In genomic region chr9:36049408-36049807, GRCh38 we compare ENCODE assay signal across 16 cellular contexts. TPM values are rescaled to one million over a fixed set of nuclear protein-coding genes. Genes with fewer than 3 reads are reported as not detected.
DNase-seq lines count a peak whose midpoint lies in the region; ATAC-seq and TF ChIP-seq lines count a peak whose summit lies in the region.
"Had no signal": no experiment of that assay in that cellular context is flagged by ENCODE, and none has a peak within 500 bp of the region (broad histone marks: within the 10 kb centered on the region; RNA-seq: fewer than 3 reads in every experiment).

No MANE protein-coding gene starts in this region.

- no peak for DNase-seq in WTC11 (ENCODE audit: low spot score)
- peak; percentile 13 for DNase-seq in iPS DF 6.9 (ENCODE audit: low read depth, low spot score)
- peak; percentile 40 for DNase-seq in mesendoderm
- no peak for DNase-seq in RWPE1 (ENCODE audit: low spot score)
- no peak for DNase-seq in Caco-2
- DNase-seq in endothelial cell (ENCODE audit: low spot score) = no peak
- DNase-seq: ACHN; BE2C; C1 segment of cervical spinal cord; CD4-positive, CD25-positive, alpha-beta regulatory T cell; CD8-positive, alpha-beta memory T cell; COR-L47; GOT3 had no signal

- peak; percentile 85 for ATAC-seq in WTC11
- ATAC-seq: HepG2 had no signal

- no peak overlapping the region for H2AK5ac ChIP-seq in mesendoderm (ENCODE audit: low read length)

- peaks cover 21% of the 10 kb centered on the region for H3K4me1 Mint-ChIP-seq in WTC11
- peaks cover 7% of the 10 kb centered on the region for H3K4me1 Mint-ChIP-seq in Caco-2 (ENCODE audit: low read depth, unreplicated experiment)
- H3K4me1 Mint-ChIP-seq in endothelial cell (ENCODE audit: unreplicated experiment) = peaks cover 50% of the 10 kb centered on the region

- no TSS peak for BruUV-seq in Caco-2 (replicated peaks; lab: Mats Ljungman, UMichigan)

- H2BK120ac ChIP-seq in mesendoderm (ENCODE audit: low read depth, low read length) = no peak overlapping the region

- H3K9me3 Mint-ChIP-seq in WTC11 (no peaks in the 10 kb centered on the region), Caco-2 (ENCODE audit: unreplicated experiment) (no peaks in the 10 kb centered on the region), endothelial cell (ENCODE audit: unreplicated experiment) (no peaks in the 10 kb centered on the region)
- H3K9me3 Mint-ChIP-seq: CD4-positive, CD25-positive, alpha-beta regulatory T cell; CD8-positive, alpha-beta memory T cell; IgD-negative memory B cell had no signal

- WGBS in iPS DF 6.9 (ENCODE audit: insufficient coverage, insufficient read length) = no CpG with 5 or more reads among the region's 4 CpGs
- no CpG with 5 or more reads among the region's 4 CpGs for WGBS in mesendoderm (ENCODE audit: extremely low coverage, insufficient coverage, low lambda C conversion rate)

- H3K79me1 ChIP-seq in mesendoderm (ENCODE audit: low read length) = peaks cover 11% of the 10 kb centered on the region

- no peak overlapping the region for H2BK15ac ChIP-seq in mesendoderm (replicated peaks; ENCODE audit: low read depth)

- H3K23ac ChIP-seq in mesendoderm (ENCODE audit: low read length) = no peak overlapping the region

- H3K56ac ChIP-seq in mesendoderm (ENCODE audit: low read length) = no peak overlapping the region

- H3K4me3 Mint-ChIP-seq in WTC11 (no peak overlapping the region), Caco-2 (ENCODE audit: unreplicated experiment) (no peak overlapping the region), endothelial cell (ENCODE audit: unreplicated experiment) (no peak overlapping the region)
- H3K4me3 Mint-ChIP-seq: CD4-positive, CD25-positive, alpha-beta regulatory T cell; CD8-positive, alpha-beta memory T cell; IgD-negative memory B cell had no signal

- no peak overlapping the region for H3K4ac ChIP-seq in mesendoderm (ENCODE audit: low read depth, low read length)

- peaks cover 2% of the 10 kb centered on the region for H3K79me2 ChIP-seq in mesendoderm (ENCODE audit: control insufficient read depth, insufficient read depth, low read length)

- no peak overlapping the region for H3K27ac Mint-ChIP-seq in WTC11
- no peak overlapping the region for H3K27ac Mint-ChIP-seq in Caco-2 (ENCODE audit: unreplicated experiment)
- H3K27ac Mint-ChIP-seq in endothelial cell (ENCODE audit: unreplicated experiment) = no peak overlapping the region
- H3K27ac Mint-ChIP-seq: CD4-positive, CD25-positive, alpha-beta regulatory T cell; CD8-positive, alpha-beta memory T cell; IgD-negative memory B cell had no signal

- H3K4me3 ChIP-seq in iPS DF 6.9 (ENCODE audit: low read length) (no peak overlapping the region), mesendoderm (ENCODE audit: low read length) (no peak overlapping the region), Caco-2 (ENCODE audit: low read depth, low read length) (no peak overlapping the region)
- H3K4me3 ChIP-seq: HAP-1 had no signal

- H3K4me1 ChIP-seq in iPS DF 6.9 (ENCODE audit: control insufficient read depth, insufficient read depth, low read length) = 0 out of 2 replicates have a peak, but pooled peaks cover 1% of the 10 kb centered on the region
- peaks cover 3% of the 10 kb centered on the region for H3K4me1 ChIP-seq in mesendoderm (ENCODE audit: control insufficient read depth, low read depth, low read length)
- no peaks in the 10 kb centered on the region for H3K4me1 ChIP-seq in Caco-2

- H3K9ac ChIP-seq in mesendoderm (ENCODE audit: low read length) = no peak overlapping the region

- no peak for TF ChIP-seq CTCF in WTC11 (IDR thresholded peaks at IDR 0.05)
- TF ChIP-seq CTCF in RWPE1 (conservative IDR thresholded peaks at IDR 0.05; ENCODE audit: low read depth) = no peak
- no peak for TF ChIP-seq CTCF in Caco-2 (IDR thresholded peaks at IDR 0.05; ENCODE audit: insufficient read depth in 1 of 2, low read depth in 1 of 2, low read length in 1 of 2, severe bottlenecking in 1 of 2, unreplicated experiment in 1 of 2)
- no peak for TF ChIP-seq CTCF in endothelial cell (IDR thresholded peaks at IDR 0.05; ENCODE audit: unreplicated experiment)

- no peak overlapping the region for H3K18ac ChIP-seq in mesendoderm (ENCODE audit: low read length)

- H3K36me3 ChIP-seq in iPS DF 6.9 (ENCODE audit: control insufficient read depth, insufficient read depth, low read length) = no peaks in the 10 kb centered on the region
- H3K36me3 ChIP-seq in mesendoderm (ENCODE audit: control insufficient read depth, insufficient read depth, low read length) = no peaks in the 10 kb centered on the region
- no peaks in the 10 kb centered on the region for H3K36me3 ChIP-seq in Caco-2 (ENCODE audit: control insufficient read depth, insufficient read depth, low read length)
- H3K36me3 ChIP-seq: BE2C, HAP-1 had no signal

- CTCF ChIA-PET in WTC11 (lab: Charles Lee) = interaction anchor here (1.4 kb wide), 1 partner anchor 117 kb away, joined by 4 read pairs; no protein-coding TSS in a partner anchor
- CTCF ChIA-PET in RWPE1 (lab: Yijun Ruan, JAX) = interaction anchor here (1.0 kb wide), 1 partner anchor 52 kb away, joined by 3 read pairs; no protein-coding TSS in a partner anchor
- CTCF ChIA-PET in Caco-2 (lab: Charles Lee) = no interaction called here

- H4K8ac ChIP-seq in mesendoderm (ENCODE audit: low read depth, low read length) = no peak overlapping the region

- H4K5ac ChIP-seq in mesendoderm (ENCODE audit: low read length) = no peak overlapping the region

- no peak overlapping the region for H3K4me2 ChIP-seq in mesendoderm (ENCODE audit: low read length)

- intact Hi-C loops in Caco-2 (cut with micrococcal nuclease; ENCODE audit: unreplicated experiment) = no loop called here

- H2BK5ac ChIP-seq in mesendoderm (ENCODE audit: low read length) = no peak overlapping the region

- no peaks in the 10 kb centered on the region for H3K27me3 ChIP-seq in iPS DF 6.9 (ENCODE audit: control insufficient read depth, insufficient read depth, low read length)
- no peaks in the 10 kb centered on the region for H3K27me3 ChIP-seq in mesendoderm (ENCODE audit: insufficient read depth, low read length, poor library complexity)
- H3K27me3 ChIP-seq in Caco-2 (replicated peaks; ENCODE audit: control insufficient read depth, insufficient read depth, low read length) = no peaks in the 10 kb centered on the region
- H3K27me3 ChIP-seq: BE2C had no signal

- H3K27ac ChIP-seq in iPS DF 6.9 (ENCODE audit: low read length) (no peak overlapping the region), mesendoderm (ENCODE audit: low read depth, low read length) (no peak overlapping the region), RWPE1 (no peak overlapping the region)

- H3K27me3 Mint-ChIP-seq in WTC11 (ENCODE audit: low read depth) (no peaks in the 10 kb centered on the region), Caco-2 (ENCODE audit: insufficient read depth, unreplicated experiment) (no peaks in the 10 kb centered on the region), endothelial cell (ENCODE audit: unreplicated experiment) (no peaks in the 10 kb centered on the region)
- H3K27me3 Mint-ChIP-seq: CD4-positive, CD25-positive, alpha-beta regulatory T cell; CD8-positive, alpha-beta memory T cell; IgD-negative memory B cell had no signal

- no peaks in the 10 kb centered on the region for H3K9me3 ChIP-seq in iPS DF 6.9 (ENCODE audit: control insufficient read depth, insufficient read depth, low read length)
- no peaks in the 10 kb centered on the region for H3K9me3 ChIP-seq in Caco-2
- H3K9me3 ChIP-seq: BE2C, HAP-1 had no signal

- no peaks in the 10 kb centered on the region for H3K36me3 Mint-ChIP-seq in WTC11
- no peaks in the 10 kb centered on the region for H3K36me3 Mint-ChIP-seq in Caco-2 (ENCODE audit: insufficient read depth, unreplicated experiment)
- peaks cover 8% of the 10 kb centered on the region for H3K36me3 Mint-ChIP-seq in endothelial cell (ENCODE audit: low read depth, unreplicated experiment)
- H3K36me3 Mint-ChIP-seq: CD4-positive, CD25-positive, alpha-beta regulatory T cell had no signal

- POLR2A ChIA-PET in WTC11 (lab: Charles Lee) (interaction anchor here (1.1 kb wide), 1 partner anchor 13 kb away, joined by 4 read pairs; the partner anchor contains the start of gene RECK), RWPE1 (lab: Yijun Ruan, JAX; ENCODE audit: low non-redundant PET) (no interaction called here), Caco-2 (lab: Charles Lee) (no interaction called here)

TF ChIP-seq in WTC11, 78 proteins besides CTCF, POLR2A, EP300 and RAD21:
- no peak for TF ChIP-seq ZNF396 (CRISPR knock-in tag; IDR thresholded peaks at IDR 0.05; ENCODE audit: borderline replicate concordance)
TF ChIP-seq in WTC11: peak in this region for 0.

RNA-seq across cellular contexts. Expression of gene RECK, which starts 12.7 kb away (rescaled TPM):
- 9.9 to 11.2 TPM (median 10.3 TPM) in 3 replicates for total RNA-seq in WTC11 (2021)
- 9.1 TPM for polyA plus RNA-seq in mesendoderm (2013, experiment 1 of 2)
- 8.9 TPM for polyA plus RNA-seq in mesendoderm (2013, experiment 2 of 2)
- total RNA-seq in Caco-2 (2022) = 1.1 and 1.8 TPM in 2 replicates
- total RNA-seq in endothelial cell (ENCODE audit: unreplicated experiment) = 48.2 TPM

Comparison
In these comparisons a context has a peak if more than half of its experiments do, and no peak if none do; other contexts are left out.
1. DNase-seq: peak in iPS DF 6.9 (single experiment) and mesendoderm (single experiment); none in WTC11 (single experiment), RWPE1 (single experiment), Caco-2 (0 of 2) and endothelial cell (single experiment).